Comparison of ENCODE assay signal across 19 cellular contexts in the genomic region with DNA sequence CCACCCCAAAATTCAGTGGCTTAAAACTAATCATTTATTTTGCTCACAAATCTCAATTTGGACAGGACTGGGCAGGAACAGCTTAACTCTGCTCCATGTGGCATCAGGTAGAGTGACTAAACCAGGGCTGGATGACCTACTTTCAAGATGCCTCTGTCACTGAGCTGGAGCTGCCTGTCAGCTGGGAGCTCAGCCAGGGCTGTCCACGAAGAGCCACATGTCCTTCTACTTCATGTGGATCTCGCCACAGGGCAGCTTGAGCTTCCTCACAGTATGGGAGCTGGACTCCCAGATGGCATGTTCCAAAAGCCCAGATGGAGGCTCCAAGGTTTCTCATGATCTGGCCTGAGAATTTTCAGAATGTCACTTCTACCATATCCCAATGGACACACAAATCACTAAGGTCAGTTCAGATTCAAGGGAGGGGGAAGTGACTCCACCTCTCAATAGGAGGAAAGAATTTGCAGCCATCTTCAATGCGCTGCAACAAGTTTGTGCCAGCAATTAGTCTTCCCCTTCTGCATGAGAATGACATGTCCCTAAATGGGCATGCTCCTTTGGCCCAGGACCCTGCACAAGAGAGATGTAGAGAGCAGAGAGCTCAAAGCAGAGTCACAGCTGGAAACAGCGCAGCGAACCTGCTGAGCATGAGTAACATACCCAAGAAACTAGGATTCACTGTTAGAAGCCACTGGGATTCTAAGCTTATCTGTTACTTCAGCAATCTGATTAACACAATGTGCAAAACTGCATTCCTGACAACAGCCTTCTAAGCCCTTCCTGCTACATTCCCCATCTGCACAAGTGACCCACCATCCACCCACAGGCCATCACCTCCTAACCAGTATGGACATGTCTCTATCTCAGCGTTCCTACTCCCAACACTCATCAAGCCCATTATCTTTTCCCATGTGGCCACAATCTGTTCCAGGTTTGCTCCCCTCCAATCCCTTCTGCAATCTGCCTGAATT. TPM values are rescaled to one million over a fixed set of nuclear protein-coding genes. Genes with fewer than 3 reads are reported as not detected.
"Had no signal": no experiment of that assay in that cellular context is flagged by ENCODE, and none has a peak within 500 bp of the region (broad histone marks: within the 10 kb centered on the region; RNA-seq: fewer than 3 reads in every experiment).

No MANE protein-coding gene starts in this region.

- ATAC-seq: activated CD8-positive, alpha-beta T cell treated with anti-CD3 and anti-CD28 coated beads for 36 hours; activated naive CD8-positive, alpha-beta T cell treated with anti-CD3 and anti-CD28 coated beads, Interleukin-2, amount 50 U/mL, for 24 hours; T-cell had no signal

- H3K36me3 ChIP-seq: transverse colon had no signal

- DNase-seq: activated CD4-positive, alpha-beta T cell treated with anti-CD3 and anti-CD28 coated beads for 4 hours; activated CD8-positive, alpha-beta memory T cell treated with anti-CD3 and anti-CD28 coated beads, Interleukin-2, amount 50 U/mL, for 48 hours; activated CD8-positive, alpha-beta T cell treated with anti-CD3 and anti-CD28 coated beads for 36 hours; activated naive CD4-positive, alpha-beta T cell treated with Interleukin-2 at 50 U/mL for 16 hours; activated naive CD8-positive, alpha-beta T cell treated with anti-CD3 and anti-CD28 coated beads, Interleukin-2, amount 50 U/mL, for 24 hours; effector CD8-positive, alpha-beta T cell; islet precursor cell; left ventricle myocardium inferior; sigmoid colon; stimulated activated CD4-positive, alpha-beta T cell treated with anti-CD3 and anti-CD28 coated beads, Interleukin-12 subunit alpha, Interleukin-12 subunit beta, amount 100 ng/mL, for 4 hours; stimulated activated naive CD4-positive, alpha-beta T cell; T-cell; T1000; transverse colon had no signal

- H3K27ac ChIP-seq: ascending aorta, coronary artery, left ventricle myocardium inferior, sigmoid colon, transverse colon, VCaP had no signal

- H3K4me1 ChIP-seq: ascending aorta, left ventricle myocardium inferior, sigmoid colon, transverse colon had no signal

- H3K9me3 ChIP-seq: ascending aorta, sigmoid colon, transverse colon had no signal

- H3K27me3 ChIP-seq: ascending aorta, sigmoid colon, transverse colon had no signal

- H3K4me3 ChIP-seq: ascending aorta, coronary artery, left ventricle myocardium inferior, sigmoid colon, transverse colon had no signal

RNA-seq across cellular contexts. Expression of gene RIPPLY3, which starts 57.0 kb away (rescaled TPM):
- total RNA-seq: activated CD8-positive, alpha-beta T cell treated with anti-CD3 and anti-CD28 coated beads for 36 hours; ascending aorta; cardiac septum; glomerular endothelial cell; left ventricle myocardium inferior; sigmoid colon; T-cell had no signal
